Comparison of ENCODE assay signal across 11 cellular contexts in genomic region chr6:114638346-114638745, GRCh38.
"Had no signal": no experiment of that assay in that cellular context is flagged by ENCODE, and none has a peak within 500 bp of the region (broad histone marks: within the 10 kb centered on the region; RNA-seq: fewer than 3 reads in every experiment).

No MANE protein-coding gene starts in this region.

- H3K27ac ChIP-seq: left ventricle myocardium inferior, ovary, testis had no signal

- FAIRE-seq: colon, endothelial cell of umbilical vein had no signal

- ATAC-seq: activated T-helper 17 cell treated with anti-CD3 and anti-CD28 coated beads, Interleukin-2, amount 50 U/mL, for 72 hours had no signal

- H3K4me1 ChIP-seq: left ventricle myocardium inferior, testis had no signal

- H3K9me3 ChIP-seq: ovary, testis had no signal

- H3K36me3 ChIP-seq: left ventricle myocardium inferior, ovary had no signal

- DNase-seq: activated CD4-positive, alpha-beta T cell treated with anti-CD3 and anti-CD28 coated beads, Interleukin-2, amount 10 ng/mL, durations not matched to agents 24 days and 14 days; activated CD8-positive, alpha-beta memory T cell treated with anti-CD3 and anti-CD28 coated beads for 24 hours; activated naive CD4-positive, alpha-beta T cell treated with anti-CD3 and anti-CD28 coated beads for 36 hours; left ventricle myocardium inferior; ovary; stimulated activated CD4-positive, alpha-beta T cell treated with anti-CD3 and anti-CD28 coated beads, Interleukin-2, amount 100 ng/mL, for 48 hours; stimulated activated CD8-positive, alpha-beta memory T cell treated with anti-CD3 and anti-CD28 coated beads, Interleukin-4, amount 100 ng/mL, for 48 hours; testis had no signal

- H3K27me3 ChIP-seq: ovary, testis had no signal

- H3K4me3 ChIP-seq: left ventricle myocardium inferior, ovary, testis had no signal
